1 cellular context compared by ENCODE assay signal in genomic region chr17:63512896-63513644, GRCh38.
TF ChIP-seq lines count a peak whose summit lies in the region.

No MANE protein-coding gene starts in this region.

TF ChIP-seq in SK-N-SH treated with all-trans-retinoic acid at 6 μM for 48 hours, 23 proteins besides CTCF, POLR2A, EP300 and RAD21 (continued from another document):
- TF ChIP-seq POU6F1 (CRISPR knock-in tag; IDR thresholded peaks at IDR 0.05; ENCODE audit: borderline replicate concordance, low read depth) (no peak), ZFP3 (CRISPR knock-in tag; IDR thresholded peaks at IDR 0.05) (no peak), GLIS3 (CRISPR knock-in tag; IDR thresholded peaks at IDR 0.05) (no peak), CSDC2 (CRISPR knock-in tag; IDR thresholded peaks at IDR 0.05) (no peak), ARNTL (CRISPR knock-in tag; IDR thresholded peaks at IDR 0.05; ENCODE audit: borderline replicate concordance, low read depth) (no peak), ZNF565 (CRISPR knock-in tag; conservative IDR thresholded peaks at IDR 0.05; ENCODE audit: low read depth) (no peak), ZFP30 (CRISPR knock-in tag; IDR thresholded peaks at IDR 0.05) (no peak)
TF ChIP-seq in SK-N-SH treated with all-trans-retinoic acid at 6 μM for 48 hours: peak in this region for 0.
